ENCODE assay signal across 23 cellular contexts in the genomic region with DNA sequence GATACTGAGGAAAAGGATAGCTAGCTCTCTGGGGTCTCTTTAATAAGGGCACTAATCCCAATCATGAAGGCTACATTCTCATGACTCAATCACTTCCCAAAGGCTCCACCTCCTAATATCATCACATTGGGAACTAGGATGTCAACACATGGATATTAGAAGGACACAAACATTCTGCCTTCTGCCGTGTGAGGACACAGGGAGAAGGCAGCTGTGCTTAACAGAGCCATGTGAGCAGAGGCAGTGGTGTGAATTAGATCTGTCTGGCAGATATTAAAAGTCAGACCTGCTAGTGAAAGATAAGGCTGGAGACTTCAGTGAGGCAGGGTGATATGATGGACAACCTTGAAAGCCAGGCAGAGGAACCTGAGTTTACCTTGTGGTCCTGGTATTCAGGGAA.
"Had no signal": no experiment of that assay in that cellular context is flagged by ENCODE, and none has a peak within 500 bp of the region (broad histone marks: within the 10 kb centered on the region; RNA-seq: fewer than 3 reads in every experiment).

No MANE protein-coding gene starts in this region.

- H3K27me3 ChIP-seq: cardiac muscle cell, foreskin keratinocyte, right lobe of liver, upper lobe of right lung had no signal

- H3K27me3 Mint-ChIP-seq: activated CD8-positive, alpha-beta T cell treated with anti-CD3 and anti-CD28 coated beads for 36 hours; activated naive CD8-positive, alpha-beta T cell treated with anti-CD3 and anti-CD28 coated beads, Interleukin-2, amount 10 ng/mL, durations not matched to agents 7 days and 5 days; activated T-helper 17 cell treated with anti-CD3 and anti-CD28 coated beads, Interleukin-2, amount 50 U/mL, for 72 hours had no signal

- DNase-seq: activated B cell treated with CpG ODN at 0.5 μM for 24 hours; activated CD4-positive, alpha-beta T cell treated with anti-CD3 and anti-CD28 coated beads for 48 hours; activated CD8-positive, alpha-beta T cell treated with anti-CD3 and anti-CD28 coated beads for 36 hours; activated naive CD4-positive, alpha-beta T cell treated with Interleukin-2 at 50 U/mL for 16 hours; activated naive CD8-positive, alpha-beta T cell treated with anti-CD3 and anti-CD28 coated beads, Interleukin-2, amount 10 ng/mL, durations not matched to agents 7 days and 5 days; activated T-cell treated with anti-CD3 and anti-CD28 coated beads, Interleukin-2, amount 50 U/mL, for 1 hour; amygdala; dermis blood vessel endothelial cell; effector memory CD8-positive, alpha-beta T cell; foreskin keratinocyte; head of caudate nucleus; left cardiac atrium; lower lobe of right lung; right lobe of liver; stimulated activated CD4-positive, alpha-beta T cell treated with anti-CD3 and anti-CD28 coated beads, Interleukin-4, amount 100 ng/mL, for 4 hours; stimulated activated naive B cell treated with anti-CD40 and anti-IgM and Interleukin-4, amounts not matched to agents 10 μg/mL and 1 μg/mL and 100 μg/mL, for 72 hours; SW 1271; T-helper 2 cell; upper lobe of right lung had no signal

- ATAC-seq: activated CD8-positive, alpha-beta T cell treated with anti-CD3 and anti-CD28 coated beads for 36 hours; effector memory CD8-positive, alpha-beta T cell; foreskin keratinocyte; lower lobe of right lung; right lobe of liver; stimulated activated naive B cell treated with anti-CD40 and anti-IgM and Interleukin-4, amounts not matched to agents 10 μg/mL and 1 μg/mL and 100 μg/mL, for 72 hours; upper lobe of right lung had no signal

- H3K27ac ChIP-seq: foreskin keratinocyte, lower lobe of right lung, prostate gland, right lobe of liver, upper lobe of right lung had no signal

- H3K36me3 ChIP-seq: cardiac muscle cell, lower lobe of right lung, prostate gland, right lobe of liver, upper lobe of right lung had no signal

- H3K4me3 ChIP-seq: cardiac muscle cell, lower lobe of right lung, prostate gland, right lobe of liver, upper lobe of right lung had no signal

- H3K9me3 ChIP-seq: lower lobe of right lung, prostate gland, right lobe of liver, upper lobe of right lung had no signal

- H3K36me3 Mint-ChIP-seq: activated naive CD8-positive, alpha-beta T cell treated with anti-CD3 and anti-CD28 coated beads, Interleukin-2, amount 10 ng/mL, durations not matched to agents 7 days and 5 days; stimulated activated naive B cell treated with anti-CD40 and anti-IgM and Interleukin-4, amounts not matched to agents 10 μg/mL and 1 μg/mL and 100 μg/mL, for 72 hours had no signal

- H3K27ac Mint-ChIP-seq: activated B cell treated with CpG ODN at 0.5 μM for 24 hours; activated CD8-positive, alpha-beta T cell treated with anti-CD3 and anti-CD28 coated beads for 36 hours; activated naive CD8-positive, alpha-beta T cell treated with anti-CD3 and anti-CD28 coated beads, Interleukin-2, amount 10 ng/mL, durations not matched to agents 7 days and 5 days; mesothelial cell of epicardium; stimulated activated naive B cell treated with anti-CD40 and anti-IgM and Interleukin-4, amounts not matched to agents 10 μg/mL and 1 μg/mL and 100 μg/mL, for 72 hours had no signal

- H3K4me3 Mint-ChIP-seq: activated B cell treated with CpG ODN at 0.5 μM for 24 hours; activated CD8-positive, alpha-beta T cell treated with anti-CD3 and anti-CD28 coated beads for 36 hours; activated naive CD8-positive, alpha-beta T cell treated with anti-CD3 and anti-CD28 coated beads, Interleukin-2, amount 10 ng/mL, durations not matched to agents 7 days and 5 days; activated T-helper 17 cell treated with anti-CD3 and anti-CD28 coated beads, Interleukin-2, amount 50 U/mL, for 72 hours; effector memory CD8-positive, alpha-beta T cell; mesothelial cell of epicardium; stimulated activated naive B cell treated with anti-CD40 and anti-IgM and Interleukin-4, amounts not matched to agents 10 μg/mL and 1 μg/mL and 100 μg/mL, for 72 hours had no signal

- H3K4me1 ChIP-seq: foreskin keratinocyte, prostate gland, right lobe of liver had no signal

- H3K9me3 Mint-ChIP-seq: activated B cell treated with CpG ODN at 0.5 μM for 24 hours; activated CD8-positive, alpha-beta T cell treated with anti-CD3 and anti-CD28 coated beads for 36 hours; activated naive CD8-positive, alpha-beta T cell treated with anti-CD3 and anti-CD28 coated beads, Interleukin-2, amount 10 ng/mL, durations not matched to agents 7 days and 5 days; activated T-helper 17 cell treated with anti-CD3 and anti-CD28 coated beads, Interleukin-2, amount 50 U/mL, for 72 hours; effector memory CD8-positive, alpha-beta T cell; stimulated activated naive B cell treated with anti-CD40 and anti-IgM and Interleukin-4, amounts not matched to agents 10 μg/mL and 1 μg/mL and 100 μg/mL, for 72 hours had no signal

- H3K4me1 Mint-ChIP-seq: activated B cell treated with CpG ODN at 0.5 μM for 24 hours; stimulated activated naive B cell treated with anti-CD40 and anti-IgM and Interleukin-4, amounts not matched to agents 10 μg/mL and 1 μg/mL and 100 μg/mL, for 72 hours had no signal
